ENCODE assay signal across 15 cellular contexts in the genomic region with DNA sequence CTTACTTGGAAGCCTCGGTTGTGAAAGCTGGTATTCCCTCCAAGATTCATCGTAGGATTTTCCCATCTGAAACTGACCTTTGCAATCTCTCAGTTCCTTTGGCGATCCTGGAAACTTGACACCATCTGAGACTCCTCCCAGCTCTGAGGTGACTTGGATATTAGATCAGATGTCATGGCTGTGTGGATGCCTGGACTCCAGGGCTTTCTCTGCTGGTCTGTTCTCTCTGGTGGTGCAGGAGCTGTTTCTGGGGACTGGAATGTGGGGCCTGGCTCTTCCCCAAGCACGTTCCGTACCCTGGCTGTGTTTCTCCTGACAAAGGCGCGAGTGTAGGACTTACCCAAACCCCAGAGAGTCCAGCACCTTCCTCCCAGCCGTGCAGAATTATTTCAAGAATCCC.
DNase-seq lines count a peak whose midpoint lies in the region; ATAC-seq and TF ChIP-seq lines count a peak whose summit lies in the region.
"Had no signal": no experiment of that assay in that cellular context is flagged by ENCODE, and none has a peak within 500 bp of the region (broad histone marks: within the 10 kb centered on the region; RNA-seq: fewer than 3 reads in every experiment).

No MANE protein-coding gene starts in this region.

- TF ChIP-seq CTCF in 22Rv1 (IDR thresholded peaks at IDR 0.05): no peak
- TF ChIP-seq CTCF in MCF 10A (IDR thresholded peaks at IDR 0.05; ENCODE audit: unreplicated experiment): no peak

- no peak overlapping the region for H3K4me3 Mint-ChIP-seq in MCF 10A (ENCODE audit: unreplicated experiment)
- no peak overlapping the region for H3K4me3 Mint-ChIP-seq in stimulated activated memory B cell treated with anti-CD40 and anti-IgM and Interleukin-4, amounts not matched to agents 10 μg/mL and 1 μg/mL and 100 μg/mL, for 72 hours
- H3K4me3 Mint-ChIP-seq: activated naive CD4-positive, alpha-beta T cell treated with anti-CD3 and anti-CD28 coated beads for 36 hours had no signal

- BruUV-seq in MCF 10A (replicated peaks; lab: Mats Ljungman, UMichigan): no TSS peak

- H3K9me3 Mint-ChIP-seq in MCF 10A (ENCODE audit: unreplicated experiment): no peaks in the 10 kb centered on the region
- H3K9me3 Mint-ChIP-seq in stimulated activated memory B cell treated with anti-CD40 and anti-IgM and Interleukin-4, amounts not matched to agents 10 μg/mL and 1 μg/mL and 100 μg/mL, for 72 hours: no peaks in the 10 kb centered on the region
- H3K9me3 Mint-ChIP-seq: activated naive CD4-positive, alpha-beta T cell treated with anti-CD3 and anti-CD28 coated beads for 36 hours had no signal

- H3K36me3 Mint-ChIP-seq in MCF 10A (ENCODE audit: insufficient read depth, unreplicated experiment): no peaks in the 10 kb centered on the region
- H3K36me3 Mint-ChIP-seq in stimulated activated memory B cell treated with anti-CD40 and anti-IgM and Interleukin-4, amounts not matched to agents 10 μg/mL and 1 μg/mL and 100 μg/mL, for 72 hours: peaks cover 5% of the 10 kb centered on the region

- DNase-seq in HT1080 (ENCODE audit: low read depth) (peak; percentile 6), MCF 10A (ENCODE audit: unreplicated experiment) (peak; percentile 56), iPS-NIHi7 (ENCODE audit: extremely low spot score) (peak; percentile 66)
- no peak for DNase-seq in stimulated activated CD4-positive, alpha-beta T cell treated with anti-CD3 and anti-CD28 coated beads, Interleukin-4, amount 100 ng/mL, for 1 hour
- DNase-seq: ACHN; activated naive CD4-positive, alpha-beta T cell treated with anti-CD3 and anti-CD28 coated beads for 36 hours; central memory CD4-positive, alpha-beta T cell; NCI-H2171; stimulated activated CD4-positive, alpha-beta T cell treated with anti-CD3 and anti-CD28 coated beads, Interleukin-15, amount 100 ng/mL, for 24 hours; T-helper 2 cell had no signal

- intact Hi-C loops in MCF 10A (cut with micrococcal nuclease): no loop called here

- POLR2A ChIA-PET in MCF 10A (lab: Yijun Ruan, JAX): no interaction called here

- CTCF ChIA-PET in MCF 10A (lab: Yijun Ruan, JAX): interaction anchor here (0.6 kb wide), 1 partner anchor 449 kb away, joined by 3 read pairs; no protein-coding TSS in a partner anchor

- ATAC-seq in GM19455 (IDR thresholded peaks at IDR 0.05; ENCODE audit: unreplicated experiment): no peak
- ATAC-seq in GM21737 (IDR thresholded peaks at IDR 0.05; ENCODE audit: unreplicated experiment): no peak
- ATAC-seq in stimulated activated memory B cell treated with anti-CD40 and anti-IgM and Interleukin-4, amounts not matched to agents 10 μg/mL and 1 μg/mL and 100 μg/mL, for 72 hours: no peak
- ATAC-seq: activated CD4-positive, CD25-positive, alpha-beta regulatory T cell treated with anti-CD3 and anti-CD28 coated beads, Interleukin-2, amount 50 U/mL, for 24 hours had no signal

- H3K27me3 Mint-ChIP-seq in MCF 10A (ENCODE audit: insufficient read depth, unreplicated experiment): no peaks in the 10 kb centered on the region
- no peaks in the 10 kb centered on the region for H3K27me3 Mint-ChIP-seq in stimulated activated memory B cell treated with anti-CD40 and anti-IgM and Interleukin-4, amounts not matched to agents 10 μg/mL and 1 μg/mL and 100 μg/mL, for 72 hours

- peak overlapping the region; percentile 37; the same call in 1 of the 2 replicates for H3K27ac ChIP-seq in 22Rv1

- no peak overlapping the region for H3K27ac Mint-ChIP-seq in MCF 10A (ENCODE audit: low read depth, unreplicated experiment)
- no peak overlapping the region for H3K27ac Mint-ChIP-seq in stimulated activated memory B cell treated with anti-CD40 and anti-IgM and Interleukin-4, amounts not matched to agents 10 μg/mL and 1 μg/mL and 100 μg/mL, for 72 hours
- H3K27ac Mint-ChIP-seq: activated naive CD4-positive, alpha-beta T cell treated with anti-CD3 and anti-CD28 coated beads for 36 hours had no signal

- H3K4me1 Mint-ChIP-seq in MCF 10A (ENCODE audit: insufficient read depth, unreplicated experiment): no peaks in the 10 kb centered on the region
- H3K4me1 Mint-ChIP-seq in stimulated activated memory B cell treated with anti-CD40 and anti-IgM and Interleukin-4, amounts not matched to agents 10 μg/mL and 1 μg/mL and 100 μg/mL, for 72 hours: no peaks in the 10 kb centered on the region
